In the genomic region with DNA sequence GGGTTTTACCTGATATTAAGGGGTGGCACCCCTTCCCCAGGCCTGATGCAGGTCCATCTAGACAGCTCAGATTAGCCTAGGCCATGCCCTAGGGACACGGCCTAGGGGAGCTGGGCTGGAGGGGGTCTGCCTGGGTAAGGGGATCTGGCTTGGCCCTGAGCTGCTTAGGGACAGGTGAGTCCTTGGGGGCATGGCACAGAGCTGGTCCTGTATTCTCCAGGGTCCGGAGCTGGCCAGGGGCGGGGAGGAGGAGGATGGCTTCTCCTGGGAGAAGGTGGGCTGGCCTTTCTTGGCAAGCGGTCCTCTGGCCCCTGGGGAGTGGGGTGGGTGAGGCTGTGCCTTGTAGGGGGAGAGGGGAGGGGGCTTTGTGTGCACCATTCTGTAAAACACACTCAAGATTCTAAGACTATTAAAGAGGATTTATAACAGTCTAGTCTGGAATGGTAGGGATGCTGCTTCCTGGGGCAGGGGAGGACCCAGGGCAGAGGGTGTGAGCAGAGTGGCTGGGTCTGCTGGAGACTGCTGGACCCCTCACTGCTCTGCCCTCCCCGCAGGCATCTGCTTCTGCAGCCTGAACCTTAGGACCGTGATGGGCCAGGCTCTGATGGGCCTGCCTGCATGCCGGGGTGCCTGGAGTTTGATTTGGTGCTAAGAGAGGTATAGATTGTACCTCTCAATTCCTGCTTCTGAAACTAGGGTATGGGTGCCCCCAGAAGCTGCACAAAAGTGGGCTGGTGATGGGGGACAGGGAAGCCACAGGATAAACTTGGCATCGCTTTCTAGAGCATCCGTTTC, we compare ENCODE assay signal across 1 cellular context.
TF ChIP-seq lines count a peak whose summit lies in the region.

No MANE protein-coding gene starts in this region.

TF ChIP-seq in HepG2, 621 proteins besides CTCF, POLR2A, EP300 and RAD21:
- no peak for TF ChIP-seq ETV5 (CRISPR knock-in tag; IDR thresholded peaks at IDR 0.05; ENCODE audit: borderline replicate concordance)
- TF ChIP-seq, protein P1, sequence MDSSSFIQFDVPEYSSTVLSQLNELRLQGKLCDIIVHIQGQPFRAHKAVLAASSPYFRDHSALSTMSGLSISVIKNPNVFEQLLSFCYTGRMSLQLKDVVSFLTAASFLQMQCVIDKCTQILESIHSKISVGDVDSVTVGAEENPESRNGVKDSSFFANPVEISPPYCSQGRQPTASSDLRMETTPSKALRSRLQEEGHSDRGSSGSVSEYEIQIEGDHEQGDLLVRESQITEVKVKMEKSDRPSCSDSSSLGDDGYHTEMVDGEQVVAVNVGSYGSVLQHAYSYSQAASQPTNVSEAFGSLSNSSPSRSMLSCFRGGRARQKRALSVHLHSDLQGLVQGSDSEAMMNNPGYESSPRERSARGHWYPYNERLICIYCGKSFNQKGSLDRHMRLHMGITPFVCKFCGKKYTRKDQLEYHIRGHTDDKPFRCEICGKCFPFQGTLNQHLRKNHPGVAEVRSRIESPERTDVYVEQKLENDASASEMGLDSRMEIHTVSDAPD (CRISPR knock-in tag; IDR thresholded peaks at IDR 0.05): no peak
- no peak for TF ChIP-seq RFXANK (CRISPR knock-in tag; IDR thresholded peaks at IDR 0.05)
- no peak for TF ChIP-seq ATF3 (CRISPR knock-in tag; IDR thresholded peaks at IDR 0.05)
- no peak for TF ChIP-seq PAWR (CRISPR knock-in tag; IDR thresholded peaks at IDR 0.05; ENCODE audit: borderline replicate concordance)
- no peak for TF ChIP-seq CSRNP1 (CRISPR knock-in tag; IDR thresholded peaks at IDR 0.05)
- TF ChIP-seq, protein P2, sequence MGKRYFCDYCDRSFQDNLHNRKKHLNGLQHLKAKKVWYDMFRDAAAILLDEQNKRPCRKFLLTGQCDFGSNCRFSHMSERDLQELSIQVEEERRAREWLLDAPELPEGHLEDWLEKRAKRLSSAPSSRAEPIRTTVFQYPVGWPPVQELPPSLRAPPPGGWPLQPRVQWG (CRISPR knock-in tag; IDR thresholded peaks at IDR 0.05; ENCODE audit: borderline replicate concordance, low read depth): no peak
- no peak for TF ChIP-seq U2AF1 (optimal IDR thresholded peaks at IDR 0.05; ENCODE audit: low read depth, low read length)
- TF ChIP-seq E2F5 (CRISPR knock-in tag; conservative IDR thresholded peaks at IDR 0.05): no peak
- no peak for TF ChIP-seq ATF7-NPFF (CRISPR knock-in tag; IDR thresholded peaks at IDR 0.05; ENCODE audit: low read depth)
- no peak for TF ChIP-seq XRCC5 (optimal IDR thresholded peaks at IDR 0.05; ENCODE audit: low read length)
- no peak for TF ChIP-seq FOXM1 (CRISPR knock-in tag; IDR thresholded peaks at IDR 0.05)
- TF ChIP-seq MYC (CRISPR knock-in tag; IDR thresholded peaks at IDR 0.05; ENCODE audit: borderline replicate concordance): no peak
